Comparison of ENCODE assay signal across 8 cellular contexts in genomic region chr3:139388077-139388476, GRCh38. TPM values are rescaled to one million over a fixed set of nuclear protein-coding genes. Genes with fewer than 3 reads are reported as not detected.
DNase-seq lines count a peak whose midpoint lies in the region; ATAC-seq and TF ChIP-seq lines count a peak whose summit lies in the region.

No MANE protein-coding gene starts in this region.

- peak overlapping the region; percentile 40 for H3K27ac Mint-ChIP-seq in activated T-cell treated with anti-CD3 and anti-CD28 coated beads, Interleukin-2, amount 50 U/mL, for 24 hours
- H3K27ac Mint-ChIP-seq in activated CD8-positive, alpha-beta T cell treated with anti-CD3 and anti-CD28 coated beads for 36 hours: peak overlapping the region; percentile 34
- peak overlapping the region; percentile 53 to 100 (median 62) for H3K27ac Mint-ChIP-seq in immature natural killer cell

- ATAC-seq in activated CD8-positive, alpha-beta T cell treated with anti-CD3 and anti-CD28 coated beads for 36 hours: no peak
- no peak for ATAC-seq in GM21423 (IDR thresholded peaks at IDR 0.05; ENCODE audit: unreplicated experiment)
- ATAC-seq in HG03571 (IDR thresholded peaks at IDR 0.05; ENCODE audit: unreplicated experiment): no peak

- no peaks in the 10 kb centered on the region for H3K27me3 ChIP-seq in stomach

- no peak overlapping the region for H3K27ac ChIP-seq in stomach

- intact Hi-C loops in activated CD8-positive, alpha-beta T cell treated with anti-CD3 and anti-CD28 coated beads for 36 hours (cut with micrococcal nuclease): no loop called here
- intact Hi-C loops in stomach (cut with DNase I; ENCODE audit: low total_unique reads): no loop called here

- no peaks in the 10 kb centered on the region for H3K9me3 Mint-ChIP-seq in activated T-cell treated with anti-CD3 and anti-CD28 coated beads, Interleukin-2, amount 50 U/mL, for 24 hours
- H3K9me3 Mint-ChIP-seq in activated CD8-positive, alpha-beta T cell treated with anti-CD3 and anti-CD28 coated beads for 36 hours: no peaks in the 10 kb centered on the region
- no peaks in the 10 kb centered on the region for H3K9me3 Mint-ChIP-seq in immature natural killer cell

- no peak for TF ChIP-seq CTCF in activated CD8-positive, alpha-beta T cell treated with anti-CD3 and anti-CD28 coated beads for 36 hours (IDR thresholded peaks at IDR 0.05)
- TF ChIP-seq CTCF in stomach (IDR thresholded peaks at IDR 0.05): no peak

- no peak for DNase-seq in activated T-cell treated with anti-CD3 and anti-CD28 coated beads, Interleukin-2, amount 50 U/mL, for 24 hours
- DNase-seq in activated T-cell treated with anti-CD3 and anti-CD28 coated beads for 4 hours (no peak), immature natural killer cell (no peak), stomach (no peak), H4 (ENCODE audit: low spot score) (no peak)
- DNase-seq in activated CD8-positive, alpha-beta T cell treated with anti-CD3 and anti-CD28 coated beads for 36 hours: no peak

- H3K4me1 ChIP-seq in stomach: peaks cover 12 to 69% (median 49%) of the 10 kb centered on the region in 4 donors

- H3K4me3 ChIP-seq in stomach: peak overlapping the region; percentile 74 to 97 (median 86)

- no peak for TF ChIP-seq EP300 in stomach (IDR thresholded peaks at IDR 0.05)

- H3K9me3 ChIP-seq in stomach: no peaks in the 10 kb centered on the region

- peaks cover 45% of the 10 kb centered on the region for H3K36me3 Mint-ChIP-seq in activated T-cell treated with anti-CD3 and anti-CD28 coated beads, Interleukin-2, amount 50 U/mL, for 24 hours (ENCODE audit: low read depth)
- H3K36me3 Mint-ChIP-seq in activated CD8-positive, alpha-beta T cell treated with anti-CD3 and anti-CD28 coated beads for 36 hours (ENCODE audit: low read depth): peaks cover 4% of the 10 kb centered on the region
- H3K36me3 Mint-ChIP-seq in immature natural killer cell: no peaks in the 10 kb centered on the region

- no peak for TF ChIP-seq POLR2A in stomach (IDR thresholded peaks at IDR 0.05)

- no peaks in the 10 kb centered on the region for H3K27me3 Mint-ChIP-seq in activated T-cell treated with anti-CD3 and anti-CD28 coated beads, Interleukin-2, amount 50 U/mL, for 24 hours
- H3K27me3 Mint-ChIP-seq in activated CD8-positive, alpha-beta T cell treated with anti-CD3 and anti-CD28 coated beads for 36 hours: no peaks in the 10 kb centered on the region
- peaks cover 6 to 10% (median 8%) of the 10 kb centered on the region in 3 donors for H3K27me3 Mint-ChIP-seq in immature natural killer cell (ENCODE audit: low read depth in 3 of 3)

- WGBS in stomach, 5 donors: 39 to 69% (median 55%) methylated on average over 10 of the region's 10 CpGs

- POLR2A ChIA-PET in activated CD8-positive, alpha-beta T cell treated with anti-CD3 and anti-CD28 coated beads for 36 hours (lab: Charles Lee): interaction anchor here (0.6 to 1.9 kb wide), 2 partner anchors 29 to 1468 kb away, joined by 3 to 4 read pairs; no protein-coding TSS in a partner anchor

- peaks cover 0 to 9% (median 5%) of the 10 kb centered on the region in 4 donors for H3K36me3 ChIP-seq in stomach

- CTCF ChIA-PET in activated CD8-positive, alpha-beta T cell treated with anti-CD3 and anti-CD28 coated beads for 36 hours (lab: Charles Lee): interaction anchor here (2.2 kb wide), 1 partner anchor 276 kb away, joined by 7 read pairs; no protein-coding TSS in a partner anchor

- peak overlapping the region; percentile 90 for H3K4me3 Mint-ChIP-seq in activated T-cell treated with anti-CD3 and anti-CD28 coated beads, Interleukin-2, amount 50 U/mL, for 24 hours
- peak overlapping the region; percentile 89 for H3K4me3 Mint-ChIP-seq in activated CD8-positive, alpha-beta T cell treated with anti-CD3 and anti-CD28 coated beads for 36 hours
- peak overlapping the region; percentile 61 to 99 (median 95) for H3K4me3 Mint-ChIP-seq in immature natural killer cell

- peaks cover 54% of the 10 kb centered on the region for H3K4me1 Mint-ChIP-seq in activated T-cell treated with anti-CD3 and anti-CD28 coated beads, Interleukin-2, amount 50 U/mL, for 24 hours (ENCODE audit: low read depth)
- H3K4me1 Mint-ChIP-seq in activated CD8-positive, alpha-beta T cell treated with anti-CD3 and anti-CD28 coated beads for 36 hours (ENCODE audit: low read depth): peaks cover 42% of the 10 kb centered on the region
- peaks cover 50 to 74% of the 10 kb centered on the region in 2 donors for H3K4me1 Mint-ChIP-seq in immature natural killer cell

RNA-seq across cellular contexts. Expression of gene COPB2, which starts 1.4 kb away (rescaled TPM):
- total RNA-seq in activated CD8-positive, alpha-beta T cell treated with anti-CD3 and anti-CD28 coated beads for 36 hours: 10 to 100 TPM; 81.7 to 83.8 TPM
- polyA plus RNA-seq in immature natural killer cell: 10 to 100 TPM; 53.0 to 95.4 (median 89.4) TPM
- 100 to 1,000 TPM in 3 of 5 donors, 10 to 100 TPM in 2; 46.4 to 141 (median 105) TPM for total RNA-seq in stomach
- 10 to 100 TPM; 23.1 to 48.1 (median 33.5) TPM for polyA plus RNA-seq in stomach
- 246 and 249 TPM in 2 replicates for total RNA-seq in H4 (2014; rRNA removed; shearing (Covaris generic))

RNA-seq across cellular contexts. Expression of gene MRPS22, which starts 44.3 kb away (rescaled TPM):
- total RNA-seq in activated CD8-positive, alpha-beta T cell treated with anti-CD3 and anti-CD28 coated beads for 36 hours: 10 to 100 TPM; 67.4 to 68.9 TPM
- polyA plus RNA-seq in immature natural killer cell: 10 to 100 TPM; 31.5 to 43.7 (median 39.1) TPM
- total RNA-seq in stomach: 10 to 100 TPM in 4 of 5 donors, 1 to 10 TPM in 1; 9.6 to 75.8 (median 41.5) TPM
- polyA plus RNA-seq in stomach: 10 to 100 TPM; 39.3 to 55.8 (median 45.9) TPM
- 105 and 109 TPM in 2 replicates for total RNA-seq in H4 (2014; rRNA removed; shearing (Covaris generic))
